10 cellular contexts compared by ENCODE assay signal in genomic region chr15:96337991-96338771, GRCh38. TPM values are rescaled to one million over a fixed set of nuclear protein-coding genes. Genes with fewer than 3 reads are reported as not detected.
DNase-seq lines count a peak whose midpoint lies in the region; ATAC-seq and TF ChIP-seq lines count a peak whose summit lies in the region.
"Had no signal": no experiment of that assay in that cellular context is flagged by ENCODE, and none has a peak within 500 bp of the region (broad histone marks: within the 10 kb centered on the region; RNA-seq: fewer than 3 reads in every experiment).

No MANE protein-coding gene starts in this region.

- H3K36me3 ChIP-seq in body of pancreas (replicated peaks in 1 of 2; ENCODE audit: insufficient read depth in 1 of 2, low read depth in 2 of 2) (no peaks in the 10 kb centered on the region), right lobe of liver (peaks cover 0 to 14% (median 5%) of the 10 kb centered on the region in 4 donors), thyroid gland (peaks cover 15 to 24% of the 10 kb centered on the region in 2 donors)

- POLR2A ChIA-PET in HEK293T (lab: Yijun Ruan, JAX): interaction anchor here (1.1 to 5.8 kb wide), 2 partner anchors 7 to 22 kb away, joined by 5 to 44 read pairs; partner anchors contain the start of gene NR2F2

- TF ChIP-seq POLR2A in body of pancreas (IDR thresholded peaks at IDR 0.05) (no peak), right lobe of liver (IDR thresholded peaks at IDR 0.05) (no peak), thyroid gland (IDR thresholded peaks at IDR 0.05) (no peak)

- intact Hi-C loops in body of pancreas (cut with DNase I) (no loop called here), right lobe of liver (cut with DNase I) (no loop called here), thyroid gland (cut with DNase I) (no loop called here)

- peaks cover 62% of the 10 kb centered on the region for H3K4me1 ChIP-seq in body of pancreas
- peaks cover 0 to 16% (median 0%) of the 10 kb centered on the region in 4 donors for H3K4me1 ChIP-seq in right lobe of liver
- H3K4me1 ChIP-seq in thyroid gland: peaks cover 8 to 23% of the 10 kb centered on the region in 2 donors

- no peaks in the 10 kb centered on the region for H3K9me3 ChIP-seq in body of pancreas
- H3K9me3 ChIP-seq in right lobe of liver: no peaks in the 10 kb centered on the region
- no peaks in the 10 kb centered on the region for H3K9me3 ChIP-seq in thyroid gland

- H3K4me3 ChIP-seq in body of pancreas (peak overlapping the region in 1 of 2 donors; percentile 29), right lobe of liver (peak overlapping the region; percentile 68 to 73 (median 71)), thyroid gland (replicated peaks in 1 of 3) (peak overlapping the region in 1 of 3 donors; percentile 74)

- DNase-seq in HEK293T (ENCODE audit: extremely low spot score) (no peak), body of pancreas (no peak), right lobe of liver (no peak), thyroid gland (no peak), mucosa of gallbladder (ENCODE audit: low spot score) (no peak)
- DNase-seq in activated CD4-positive, alpha-beta T cell treated with anti-CD3 and anti-CD28 coated beads for 48 hours: no peak
- DNase-seq: activated effector memory CD4-positive, alpha-beta T cell treated with anti-CD3 and anti-CD28 coated beads, Interleukin-2, amount 50 U/mL, for 16 hours; substantia nigra had no signal

- ATAC-seq in body of pancreas (no peak), right lobe of liver (no peak), HG03139 (IDR thresholded peaks at IDR 0.05; ENCODE audit: unreplicated experiment) (no peak)

- CTCF ChIA-PET in HEK293T (lab: Yijun Ruan, JAX): interaction anchor here (0.8 to 1.9 kb wide), 3 partner anchors 11 to 19 kb away, joined by 4 to 11 read pairs (median 5); no protein-coding TSS in a partner anchor

- 18 to 19% methylated on average over 5 of the region's 5 CpGs for WGBS in body of pancreas, 2 donors
- 6% methylated on average over 5 of the region's 5 CpGs for WGBS in right lobe of liver (ENCODE audit: insufficient coverage, low coverage, low lambda C conversion rate, missing lambda C conversion rate)
- WGBS in thyroid gland, 2 donors: 58 to 71% methylated on average over 5 of the region's 5 CpGs

- no peak for TF ChIP-seq CTCF in body of pancreas (IDR thresholded peaks at IDR 0.05)
- TF ChIP-seq CTCF in right lobe of liver (IDR thresholded peaks at IDR 0.05): no peak
- no peak for TF ChIP-seq CTCF in thyroid gland (IDR thresholded peaks at IDR 0.05)

- H3K27me3 ChIP-seq in body of pancreas (no peaks in the 10 kb centered on the region), right lobe of liver (no peaks in the 10 kb centered on the region), thyroid gland (no peaks in the 10 kb centered on the region)

- H3K27ac ChIP-seq in body of pancreas (peak overlapping the region in 3 of 4 donors; percentile 88 to 95 (median 94)), right lobe of liver (peak overlapping the region; percentile 90 to 97 (median 91)), thyroid gland (peak overlapping the region; percentile 73 to 97 (median 95))

TF ChIP-seq in HEK293T, 16 proteins besides CTCF, POLR2A, EP300 and RAD21:
- no peak for TF ChIP-seq L3MBTL2 (conservative IDR thresholded peaks at IDR 0.05)
- TF ChIP-seq CTBP1 (IDR thresholded peaks at IDR 0.05; ENCODE audit: borderline replicate concordance): peak; percentile 38; the same call in 1 of the 2 replicates
- TF ChIP-seq ZNF384 (IDR thresholded peaks at IDR 0.05): peak; percentile 72; the same call in 1 of the 2 replicates
- TF ChIP-seq, protein P1, sequence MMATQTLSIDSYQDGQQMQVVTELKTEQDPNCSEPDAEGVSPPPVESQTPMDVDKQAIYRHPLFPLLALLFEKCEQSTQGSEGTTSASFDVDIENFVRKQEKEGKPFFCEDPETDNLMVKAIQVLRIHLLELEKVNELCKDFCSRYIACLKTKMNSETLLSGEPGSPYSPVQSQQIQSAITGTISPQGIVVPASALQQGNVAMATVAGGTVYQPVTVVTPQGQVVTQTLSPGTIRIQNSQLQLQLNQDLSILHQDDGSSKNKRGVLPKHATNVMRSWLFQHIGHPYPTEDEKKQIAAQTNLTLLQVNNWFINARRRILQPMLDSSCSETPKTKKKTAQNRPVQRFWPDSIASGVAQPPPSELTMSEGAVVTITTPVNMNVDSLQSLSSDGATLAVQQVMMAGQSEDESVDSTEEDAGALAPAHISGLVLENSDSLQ (IDR thresholded peaks at IDR 0.05): peak; percentile 63
TF ChIP-seq in HEK293T: peak in this region for 3.

RNA-seq across cellular contexts. Expression of gene NR2F2, which starts 7.7 kb away (rescaled TPM):
- total RNA-seq in body of pancreas: 10 to 100 TPM; 12.9 to 13.5 TPM
- 10 to 100 TPM; 11.6 to 30.0 (median 20.7) TPM for total RNA-seq in right lobe of liver
- 10 to 100 TPM; 18.3 to 30.2 (median 20.4) TPM for total RNA-seq in thyroid gland
- total RNA-seq in mucosa of gallbladder: 288 TPM
- total RNA-seq: T-helper 2 cell treated with Interferon-gamma antibody and Interleukin-4, amounts not matched to agents 100 ng/mL and 5 ng/mL, for 36 hours had no signal
